In the genomic region with DNA sequence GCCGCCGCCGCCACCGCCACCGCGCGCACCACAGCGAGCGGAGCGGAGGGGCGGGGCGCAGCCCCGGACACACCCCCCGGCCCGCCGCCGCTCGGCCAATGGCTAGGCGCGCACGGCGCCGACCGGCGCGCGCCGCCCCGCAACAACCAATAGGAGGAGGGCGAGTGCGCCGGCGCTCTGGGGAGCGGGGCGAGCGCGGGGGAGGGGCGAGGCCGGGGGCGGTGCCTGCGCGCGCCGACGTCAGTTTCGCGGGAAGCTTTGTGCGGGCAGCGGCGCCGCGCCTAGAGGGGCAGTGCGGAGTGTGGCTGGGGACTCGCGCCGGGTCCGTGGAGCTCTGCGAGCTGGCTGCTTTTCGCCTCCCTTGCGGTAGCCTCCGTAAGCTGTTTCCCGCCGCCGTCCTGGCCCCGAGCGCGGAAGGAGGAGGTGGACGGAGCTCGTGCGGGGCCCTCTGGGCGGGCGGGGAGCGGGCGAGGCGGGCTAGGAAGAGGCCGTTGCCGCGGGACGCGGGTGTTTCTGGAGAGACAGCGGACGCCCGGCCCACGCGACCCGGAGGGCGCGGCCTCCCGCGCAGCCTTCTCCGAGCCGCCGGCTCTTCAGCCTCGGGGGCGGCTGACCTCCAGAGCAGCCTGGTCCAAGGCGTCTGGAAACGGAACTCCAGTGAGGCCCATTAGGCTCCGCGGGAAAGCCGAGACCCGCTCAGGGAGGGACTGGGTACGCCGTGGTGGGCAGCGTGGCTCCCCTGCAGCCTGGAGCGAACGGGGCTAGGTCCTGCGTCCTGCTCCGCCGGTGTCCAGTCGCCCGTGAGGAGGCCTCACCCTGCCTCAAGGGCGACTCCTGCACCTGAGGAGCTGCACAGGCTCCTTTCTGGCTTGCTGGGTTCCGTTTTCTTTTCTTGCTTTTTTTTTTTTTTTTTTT, we compare ENCODE assay signal across 1 cellular context.
TF ChIP-seq lines count a peak whose summit lies in the region.

A gene (minus strand): TSS at position 44 of the 915 bp plus-strand sequence. CDS start 249 bp downstream, outside the sequence.

TF ChIP-seq in K562, 482 proteins besides CTCF, POLR2A, EP300 and RAD21 (continued from another document and continues in another):
- TF ChIP-seq SUPT5H (IDR thresholded peaks at IDR 0.05) (peak; percentile 59), SOX6 (IDR thresholded peaks at IDR 0.05) (no peak), IFI16 (CRISPR knock-in tag; IDR thresholded peaks at IDR 0.05) (no peak), BRD4 (IDR thresholded peaks at IDR 0.05) (no peak), PTRF (tag; IDR thresholded peaks at IDR 0.05) (no peak), LEF1 (IDR thresholded peaks at IDR 0.05) (no peak), PRMT5 (CRISPR knock-in tag; IDR thresholded peaks at IDR 0.05) (no peak), CREB1 (IDR thresholded peaks at IDR 0.05) (peak; percentile 85), CREB1 (CRISPR knock-in tag; IDR thresholded peaks at IDR 0.05) (peak; percentile 73), SMARCC2 (IDR thresholded peaks at IDR 0.05; ENCODE audit: low read depth) (no peak), KLF16 (IDR thresholded peaks at IDR 0.05) (no peak), ZKSCAN3 (CRISPR knock-in tag; IDR thresholded peaks at IDR 0.05) (no peak), ZNF76 (CRISPR knock-in tag; IDR thresholded peaks at IDR 0.05; ENCODE audit: borderline replicate concordance) (no peak), GATA2 (CRISPR knock-in tag; IDR thresholded peaks at IDR 0.05) (no peak), ZNF507 (tag; conservative IDR thresholded peaks at IDR 0.05) (no peak), LCOR (CRISPR knock-in tag; IDR thresholded peaks at IDR 0.05) (no peak), RBM15 (IDR thresholded peaks at IDR 0.05; ENCODE audit: insufficient read depth, low read length) (no peak), CHD2 (IDR thresholded peaks at IDR 0.05; ENCODE audit: low read depth, low read length) (no peak), ZC3H11A (IDR thresholded peaks at IDR 0.05; ENCODE audit: low read depth, low read length) (no peak), MEF2D (tag; conservative IDR thresholded peaks at IDR 0.05; ENCODE audit: low read depth) (no peak), PML (IDR thresholded peaks at IDR 0.05; ENCODE audit: low read length) (no peak), ZNF561 (CRISPR knock-in tag; conservative IDR thresholded peaks at IDR 0.05) (no peak), GATAD2A (IDR thresholded peaks at IDR 0.05) (no peak), ZNF324 (CRISPR knock-in tag; IDR thresholded peaks at IDR 0.05) (no peak), SMARCE1 (IDR thresholded peaks at IDR 0.05) (no peak), MED1 (CRISPR knock-in tag; IDR thresholded peaks at IDR 0.05; ENCODE audit: borderline replicate concordance) (no peak), NONO (IDR thresholded peaks at IDR 0.05; ENCODE audit: low read depth in 2 of 2, low read length in 1 of 2) (no peak), ARNT (IDR thresholded peaks at IDR 0.05) (no peak), KHSRP (IDR thresholded peaks at IDR 0.05) (no peak), HDAC6 (IDR thresholded peaks at IDR 0.05; ENCODE audit: low read depth, low read length) (no peak), SIRT6 (IDR thresholded peaks at IDR 0.05; ENCODE audit: low read depth, low read length) (no peak), POU5F1 (IDR thresholded peaks at IDR 0.05; ENCODE audit: borderline replicate concordance, low read depth, low read length, partially characterized antibody) (no peak)
- TF ChIP-seq, protein P1, sequence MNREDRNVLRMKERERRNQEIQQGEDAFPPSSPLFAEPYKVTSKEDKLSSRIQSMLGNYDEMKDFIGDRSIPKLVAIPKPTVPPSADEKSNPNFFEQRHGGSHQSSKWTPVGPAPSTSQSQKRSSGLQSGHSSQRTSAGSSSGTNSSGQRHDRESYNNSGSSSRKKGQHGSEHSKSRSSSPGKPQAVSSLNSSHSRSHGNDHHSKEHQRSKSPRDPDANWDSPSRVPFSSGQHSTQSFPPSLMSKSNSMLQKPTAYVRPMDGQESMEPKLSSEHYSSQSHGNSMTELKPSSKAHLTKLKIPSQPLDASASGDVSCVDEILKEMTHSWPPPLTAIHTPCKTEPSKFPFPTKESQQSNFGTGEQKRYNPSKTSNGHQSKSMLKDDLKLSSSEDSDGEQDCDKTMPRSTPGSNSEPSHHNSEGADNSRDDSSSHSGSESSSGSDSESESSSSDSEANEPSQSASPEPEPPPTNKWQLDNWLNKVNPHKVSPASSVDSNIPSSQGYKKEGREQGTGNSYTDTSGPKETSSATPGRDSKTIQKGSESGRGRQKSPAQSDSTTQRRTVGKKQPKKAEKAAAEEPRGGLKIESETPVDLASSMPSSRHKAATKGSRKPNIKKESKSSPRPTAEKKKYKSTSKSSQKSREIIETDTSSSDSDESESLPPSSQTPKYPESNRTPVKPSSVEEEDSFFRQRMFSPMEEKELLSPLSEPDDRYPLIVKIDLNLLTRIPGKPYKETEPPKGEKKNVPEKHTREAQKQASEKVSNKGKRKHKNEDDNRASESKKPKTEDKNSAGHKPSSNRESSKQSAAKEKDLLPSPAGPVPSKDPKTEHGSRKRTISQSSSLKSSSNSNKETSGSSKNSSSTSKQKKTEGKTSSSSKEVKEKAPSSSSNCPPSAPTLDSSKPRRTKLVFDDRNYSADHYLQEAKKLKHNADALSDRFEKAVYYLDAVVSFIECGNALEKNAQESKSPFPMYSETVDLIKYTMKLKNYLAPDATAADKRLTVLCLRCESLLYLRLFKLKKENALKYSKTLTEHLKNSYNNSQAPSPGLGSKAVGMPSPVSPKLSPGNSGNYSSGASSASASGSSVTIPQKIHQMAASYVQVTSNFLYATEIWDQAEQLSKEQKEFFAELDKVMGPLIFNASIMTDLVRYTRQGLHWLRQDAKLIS (CRISPR knock-in tag; IDR thresholded peaks at IDR 0.05): no peak
- TF ChIP-seq, protein P2, sequence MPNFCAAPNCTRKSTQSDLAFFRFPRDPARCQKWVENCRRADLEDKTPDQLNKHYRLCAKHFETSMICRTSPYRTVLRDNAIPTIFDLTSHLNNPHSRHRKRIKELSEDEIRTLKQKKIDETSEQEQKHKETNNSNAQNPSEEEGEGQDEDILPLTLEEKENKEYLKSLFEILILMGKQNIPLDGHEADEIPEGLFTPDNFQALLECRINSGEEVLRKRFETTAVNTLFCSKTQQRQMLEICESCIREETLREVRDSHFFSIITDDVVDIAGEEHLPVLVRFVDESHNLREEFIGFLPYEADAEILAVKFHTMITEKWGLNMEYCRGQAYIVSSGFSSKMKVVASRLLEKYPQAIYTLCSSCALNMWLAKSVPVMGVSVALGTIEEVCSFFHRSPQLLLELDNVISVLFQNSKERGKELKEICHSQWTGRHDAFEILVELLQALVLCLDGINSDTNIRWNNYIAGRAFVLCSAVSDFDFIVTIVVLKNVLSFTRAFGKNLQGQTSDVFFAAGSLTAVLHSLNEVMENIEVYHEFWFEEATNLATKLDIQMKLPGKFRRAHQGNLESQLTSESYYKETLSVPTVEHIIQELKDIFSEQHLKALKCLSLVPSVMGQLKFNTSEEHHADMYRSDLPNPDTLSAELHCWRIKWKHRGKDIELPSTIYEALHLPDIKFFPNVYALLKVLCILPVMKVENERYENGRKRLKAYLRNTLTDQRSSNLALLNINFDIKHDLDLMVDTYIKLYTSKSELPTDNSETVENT (CRISPR knock-in tag; IDR thresholded peaks at IDR 0.05): no peak
- TF ChIP-seq, protein P3, sequence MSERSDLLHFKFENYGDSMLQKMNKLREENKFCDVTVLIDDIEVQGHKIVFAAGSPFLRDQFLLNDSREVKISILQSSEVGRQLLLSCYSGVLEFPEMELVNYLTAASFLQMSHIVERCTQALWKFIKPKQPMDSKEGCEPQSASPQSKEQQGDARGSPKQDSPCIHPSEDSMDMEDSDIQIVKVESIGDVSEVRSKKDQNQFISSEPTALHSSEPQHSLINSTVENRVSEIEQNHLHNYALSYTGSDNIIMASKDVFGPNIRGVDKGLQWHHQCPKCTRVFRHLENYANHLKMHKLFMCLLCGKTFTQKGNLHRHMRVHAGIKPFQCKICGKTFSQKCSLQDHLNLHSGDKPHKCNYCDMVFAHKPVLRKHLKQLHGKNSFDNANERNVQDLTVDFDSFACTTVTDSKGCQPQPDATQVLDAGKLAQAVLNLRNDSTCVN (CRISPR knock-in tag; IDR thresholded peaks at IDR 0.05): no peak
- TF ChIP-seq, protein P4, sequence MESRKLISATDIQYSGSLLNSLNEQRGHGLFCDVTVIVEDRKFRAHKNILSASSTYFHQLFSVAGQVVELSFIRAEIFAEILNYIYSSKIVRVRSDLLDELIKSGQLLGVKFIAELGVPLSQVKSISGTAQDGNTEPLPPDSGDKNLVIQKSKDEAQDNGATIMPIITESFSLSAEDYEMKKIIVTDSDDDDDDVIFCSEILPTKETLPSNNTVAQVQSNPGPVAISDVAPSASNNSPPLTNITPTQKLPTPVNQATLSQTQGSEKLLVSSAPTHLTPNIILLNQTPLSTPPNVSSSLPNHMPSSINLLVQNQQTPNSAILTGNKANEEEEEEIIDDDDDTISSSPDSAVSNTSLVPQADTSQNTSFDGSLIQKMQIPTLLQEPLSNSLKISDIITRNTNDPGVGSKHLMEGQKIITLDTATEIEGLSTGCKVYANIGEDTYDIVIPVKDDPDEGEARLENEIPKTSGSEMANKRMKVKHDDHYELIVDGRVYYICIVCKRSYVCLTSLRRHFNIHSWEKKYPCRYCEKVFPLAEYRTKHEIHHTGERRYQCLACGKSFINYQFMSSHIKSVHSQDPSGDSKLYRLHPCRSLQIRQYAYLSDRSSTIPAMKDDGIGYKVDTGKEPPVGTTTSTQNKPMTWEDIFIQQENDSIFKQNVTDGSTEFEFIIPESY (CRISPR knock-in tag; IDR thresholded peaks at IDR 0.05): 0 out of 2 replicates have a peak, but pooled peaks have one; percentile 23
- TF ChIP-seq, protein P5, sequence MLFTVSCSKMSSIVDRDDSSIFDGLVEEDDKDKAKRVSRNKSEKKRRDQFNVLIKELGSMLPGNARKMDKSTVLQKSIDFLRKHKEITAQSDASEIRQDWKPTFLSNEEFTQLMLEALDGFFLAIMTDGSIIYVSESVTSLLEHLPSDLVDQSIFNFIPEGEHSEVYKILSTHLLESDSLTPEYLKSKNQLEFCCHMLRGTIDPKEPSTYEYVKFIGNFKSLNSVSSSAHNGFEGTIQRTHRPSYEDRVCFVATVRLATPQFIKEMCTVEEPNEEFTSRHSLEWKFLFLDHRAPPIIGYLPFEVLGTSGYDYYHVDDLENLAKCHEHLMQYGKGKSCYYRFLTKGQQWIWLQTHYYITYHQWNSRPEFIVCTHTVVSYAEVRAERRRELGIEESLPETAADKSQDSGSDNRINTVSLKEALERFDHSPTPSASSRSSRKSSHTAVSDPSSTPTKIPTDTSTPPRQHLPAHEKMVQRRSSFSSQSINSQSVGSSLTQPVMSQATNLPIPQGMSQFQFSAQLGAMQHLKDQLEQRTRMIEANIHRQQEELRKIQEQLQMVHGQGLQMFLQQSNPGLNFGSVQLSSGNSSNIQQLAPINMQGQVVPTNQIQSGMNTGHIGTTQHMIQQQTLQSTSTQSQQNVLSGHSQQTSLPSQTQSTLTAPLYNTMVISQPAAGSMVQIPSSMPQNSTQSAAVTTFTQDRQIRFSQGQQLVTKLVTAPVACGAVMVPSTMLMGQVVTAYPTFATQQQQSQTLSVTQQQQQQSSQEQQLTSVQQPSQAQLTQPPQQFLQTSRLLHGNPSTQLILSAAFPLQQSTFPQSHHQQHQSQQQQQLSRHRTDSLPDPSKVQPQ (CRISPR knock-in tag; IDR thresholded peaks at IDR 0.05; ENCODE audit: borderline replicate concordance): no peak
- TF ChIP-seq, protein P6, sequence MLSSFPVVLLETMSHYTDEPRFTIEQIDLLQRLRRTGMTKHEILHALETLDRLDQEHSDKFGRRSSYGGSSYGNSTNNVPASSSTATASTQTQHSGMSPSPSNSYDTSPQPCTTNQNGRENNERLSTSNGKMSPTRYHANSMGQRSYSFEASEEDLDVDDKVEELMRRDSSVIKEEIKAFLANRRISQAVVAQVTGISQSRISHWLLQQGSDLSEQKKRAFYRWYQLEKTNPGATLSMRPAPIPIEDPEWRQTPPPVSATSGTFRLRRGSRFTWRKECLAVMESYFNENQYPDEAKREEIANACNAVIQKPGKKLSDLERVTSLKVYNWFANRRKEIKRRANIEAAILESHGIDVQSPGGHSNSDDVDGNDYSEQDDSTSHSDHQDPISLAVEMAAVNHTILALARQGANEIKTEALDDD (IDR thresholded peaks at IDR 0.05): no peak
- TF ChIP-seq, protein P7, sequence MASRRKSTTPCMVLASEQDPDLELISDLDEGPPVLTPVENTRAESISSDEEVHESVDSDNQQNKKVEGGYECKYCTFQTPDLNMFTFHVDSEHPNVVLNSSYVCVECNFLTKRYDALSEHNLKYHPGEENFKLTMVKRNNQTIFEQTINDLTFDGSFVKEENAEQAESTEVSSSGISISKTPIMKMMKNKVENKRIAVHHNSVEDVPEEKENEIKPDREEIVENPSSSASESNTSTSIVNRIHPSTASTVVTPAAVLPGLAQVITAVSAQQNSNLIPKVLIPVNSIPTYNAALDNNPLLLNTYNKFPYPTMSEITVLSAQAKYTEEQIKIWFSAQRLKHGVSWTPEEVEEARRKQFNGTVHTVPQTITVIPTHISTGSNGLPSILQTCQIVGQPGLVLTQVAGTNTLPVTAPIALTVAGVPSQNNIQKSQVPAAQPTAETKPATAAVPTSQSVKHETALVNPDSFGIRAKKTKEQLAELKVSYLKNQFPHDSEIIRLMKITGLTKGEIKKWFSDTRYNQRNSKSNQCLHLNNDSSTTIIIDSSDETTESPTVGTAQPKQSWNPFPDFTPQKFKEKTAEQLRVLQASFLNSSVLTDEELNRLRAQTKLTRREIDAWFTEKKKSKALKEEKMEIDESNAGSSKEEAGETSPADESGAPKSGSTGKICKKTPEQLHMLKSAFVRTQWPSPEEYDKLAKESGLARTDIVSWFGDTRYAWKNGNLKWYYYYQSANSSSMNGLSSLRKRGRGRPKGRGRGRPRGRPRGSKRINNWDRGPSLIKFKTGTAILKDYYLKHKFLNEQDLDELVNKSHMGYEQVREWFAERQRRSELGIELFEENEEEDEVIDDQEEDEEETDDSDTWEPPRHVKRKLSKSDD (conservative IDR thresholded peaks at IDR 0.05; ENCODE audit: low read length): no peak
